ENCODE assay signal across 9 cellular contexts in the genomic region with DNA sequence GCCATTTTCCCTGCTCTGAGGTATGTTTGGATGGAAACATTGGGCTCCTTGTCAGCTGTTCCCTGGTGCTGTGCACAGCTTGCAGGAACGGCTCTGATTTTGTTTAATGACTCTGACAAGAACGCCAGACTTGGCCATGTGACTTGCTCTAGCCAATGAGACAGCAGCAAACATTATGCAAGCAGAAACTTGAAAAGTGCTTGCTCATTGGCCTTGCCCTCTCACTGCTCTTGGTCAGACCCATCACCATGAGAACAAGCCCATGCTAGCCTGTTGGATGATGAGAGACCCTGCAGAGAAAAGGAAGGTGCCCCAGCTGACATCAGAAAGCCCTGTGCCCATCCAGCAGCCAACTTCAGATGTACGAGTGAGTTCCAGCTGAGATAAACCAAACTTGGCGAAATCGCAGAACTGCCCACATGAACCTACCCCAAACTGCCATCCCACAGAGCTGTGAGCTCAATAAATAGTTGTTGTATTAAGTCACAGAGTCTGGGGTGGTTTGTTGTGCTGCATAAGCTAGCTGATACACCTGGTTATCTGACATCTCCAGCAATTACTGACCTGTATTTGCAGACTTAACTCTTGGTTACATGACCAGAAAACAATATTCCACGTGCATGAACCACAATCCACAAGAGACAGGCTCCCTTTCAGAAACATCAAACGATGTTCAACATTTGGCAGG.
DNase-seq lines count a peak whose midpoint lies in the region; ATAC-seq and TF ChIP-seq lines count a peak whose summit lies in the region.
"Had no signal": no experiment of that assay in that cellular context is flagged by ENCODE, and none has a peak within 500 bp of the region (broad histone marks: within the 10 kb centered on the region; RNA-seq: fewer than 3 reads in every experiment).

No MANE protein-coding gene starts in this region.

- CTCF ChIA-PET in activated naive CD4-positive, alpha-beta T cell treated with anti-CD3 and anti-CD28 coated beads for 36 hours (lab: Charles Lee), result interaction anchor here (0.5 to 1.1 kb wide), 2 partner anchors 341 to 726 kb away, joined by 4 to 6 read pairs; no protein-coding TSS in a partner anchor

- peaks cover 8% of the 10 kb centered on the region for H3K27me3 Mint-ChIP-seq in activated naive CD4-positive, alpha-beta T cell treated with anti-CD3 and anti-CD28 coated beads for 36 hours (ENCODE audit: low read depth)

- H3K9me3 Mint-ChIP-seq in activated naive CD4-positive, alpha-beta T cell treated with anti-CD3 and anti-CD28 coated beads for 36 hours, result no peaks in the 10 kb centered on the region
- H3K9me3 Mint-ChIP-seq: activated B cell treated with CpG ODN at 0.5 μM for 24 hours had no signal

- H3K4me3 ChIP-seq in transverse colon, result no peak overlapping the region

- intact Hi-C loops in activated naive CD4-positive, alpha-beta T cell treated with anti-CD3 and anti-CD28 coated beads for 36 hours (cut with micrococcal nuclease), result no loop called here
- intact Hi-C loops in transverse colon (cut with DNase I; ENCODE audit: low total_unique reads), result no loop called here

- no peak overlapping the region for H3K27ac ChIP-seq in transverse colon

- TF ChIP-seq CTCF in transverse colon (IDR thresholded peaks at IDR 0.05), result no peak

- ATAC-seq in esophagus mucosa, result peak; percentile 82

- in situ Hi-C loops in transverse colon (cut with MboI; ENCODE audit: low pct_ligation_motif_present in 1 of 4, low pct_unique_long_range_greater_than_20kb in 1 of 4, low sequenced_read_pairs in 3 of 4), result loop anchor here in 3 of 4 donors (10.0 to 25.0 kb wide), 4 partner anchors 553 to 653 kb away; a partner anchor contains a TSS

- no peaks in the 10 kb centered on the region for H3K4me1 ChIP-seq in transverse colon

- no peaks in the 10 kb centered on the region for H3K4me1 Mint-ChIP-seq in activated naive CD4-positive, alpha-beta T cell treated with anti-CD3 and anti-CD28 coated beads for 36 hours (ENCODE audit: low read depth)

- no peaks in the 10 kb centered on the region for H3K36me3 Mint-ChIP-seq in activated naive CD4-positive, alpha-beta T cell treated with anti-CD3 and anti-CD28 coated beads for 36 hours (ENCODE audit: low read depth)

- peaks cover 8% of the 10 kb centered on the region for H3K27me3 ChIP-seq in transverse colon

- no peaks in the 10 kb centered on the region for H3K36me3 ChIP-seq in transverse colon

- H3K27ac Mint-ChIP-seq in activated naive CD4-positive, alpha-beta T cell treated with anti-CD3 and anti-CD28 coated beads for 36 hours, result no peak overlapping the region
- H3K27ac Mint-ChIP-seq: activated B cell treated with CpG ODN at 0.5 μM for 24 hours had no signal

- TF ChIP-seq EP300 in transverse colon (IDR thresholded peaks at IDR 0.05; ENCODE audit: low read depth), result no peak

- no peak overlapping the region for H3K4me3 Mint-ChIP-seq in activated naive CD4-positive, alpha-beta T cell treated with anti-CD3 and anti-CD28 coated beads for 36 hours
- H3K4me3 Mint-ChIP-seq: activated B cell treated with CpG ODN at 0.5 μM for 24 hours had no signal

- no peak for TF ChIP-seq POLR2A in transverse colon (IDR thresholded peaks at IDR 0.05)

- H3K9me3 ChIP-seq in transverse colon, result no peaks in the 10 kb centered on the region

- peak; percentile 46 for DNase-seq in activated naive CD4-positive, alpha-beta T cell treated with anti-CD3 and anti-CD28 coated beads for 36 hours
- DNase-seq in activated naive CD4-positive, alpha-beta T cell (lab: John Stamatoyannopoulos, UW), result no peak
- peak; percentile 29 for DNase-seq in NCI-H226
- DNase-seq in transverse colon, result peak; percentile 27
- DNase-seq in GF-D8 (lab: John Stamatoyannopoulos, UW), result no peak
- no peak for DNase-seq in iPS-NIHi7 (ENCODE audit: extremely low spot score)
- DNase-seq in cerebellar cortex (ENCODE audit: low spot score), result no peak
- DNase-seq: activated B cell treated with CpG ODN at 0.5 μM for 24 hours had no signal

- WGBS in transverse colon (ENCODE audit: low coverage in 1 of 2), 2 donors, result 69 to 70% methylated on average over 3 to 7 of the region's 7 CpGs

Comparison
In these comparisons a context has a peak if more than half of its experiments do, and no peak if none do; other contexts are left out.
1. DNase-seq: peak in activated naive CD4-positive, alpha-beta T cell treated with anti-CD3 and anti-CD28 coated beads for 36 hours (single experiment), NCI-H226 (single experiment) and transverse colon (single experiment); none in activated naive CD4-positive, alpha-beta T cell (0 of 4), GF-D8 (single experiment), iPS-NIHi7 (single experiment) and cerebellar cortex (single experiment).